Comparison of ENCODE assay signal across 1 cellular context in the genomic region with DNA sequence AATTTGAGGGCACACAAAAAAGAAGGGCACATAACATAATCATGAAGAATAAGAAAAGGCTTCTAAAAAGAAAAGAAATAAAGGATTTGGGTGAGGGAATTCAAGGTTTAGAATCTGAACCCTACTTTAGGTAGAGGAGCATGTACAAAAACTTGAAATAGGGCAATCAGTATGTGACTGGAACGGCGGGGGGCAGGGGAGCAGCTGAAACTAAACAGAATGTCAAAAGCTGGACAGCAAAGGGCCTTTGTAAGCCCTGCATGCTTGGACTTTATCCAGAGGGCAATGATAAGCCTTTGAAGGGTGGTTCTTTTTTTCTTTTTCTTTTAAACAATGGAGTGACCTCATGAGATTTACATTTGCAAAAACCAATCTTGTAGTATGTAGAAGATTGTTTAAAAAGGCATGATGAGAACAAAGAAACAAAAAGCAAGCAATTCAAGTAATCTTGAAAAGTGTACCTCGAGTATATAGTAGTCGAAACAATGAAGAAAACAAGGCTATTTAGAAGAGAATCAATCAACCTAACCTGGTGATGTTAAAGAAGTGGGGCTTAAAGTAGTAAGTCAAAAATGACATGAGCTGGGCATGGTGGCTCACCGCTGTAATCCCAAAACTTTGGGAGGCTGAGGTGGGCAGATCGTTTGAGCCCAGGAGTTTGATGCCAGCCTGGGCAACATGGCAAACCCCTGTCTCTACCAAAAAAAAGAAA.
TF ChIP-seq lines count a peak whose summit lies in the region.

No MANE protein-coding gene starts in this region.

TF ChIP-seq in HepG2, 621 proteins besides CTCF, POLR2A, EP300 and RAD21 (continued from another document and continues in another):
- TF ChIP-seq, protein P1, sequence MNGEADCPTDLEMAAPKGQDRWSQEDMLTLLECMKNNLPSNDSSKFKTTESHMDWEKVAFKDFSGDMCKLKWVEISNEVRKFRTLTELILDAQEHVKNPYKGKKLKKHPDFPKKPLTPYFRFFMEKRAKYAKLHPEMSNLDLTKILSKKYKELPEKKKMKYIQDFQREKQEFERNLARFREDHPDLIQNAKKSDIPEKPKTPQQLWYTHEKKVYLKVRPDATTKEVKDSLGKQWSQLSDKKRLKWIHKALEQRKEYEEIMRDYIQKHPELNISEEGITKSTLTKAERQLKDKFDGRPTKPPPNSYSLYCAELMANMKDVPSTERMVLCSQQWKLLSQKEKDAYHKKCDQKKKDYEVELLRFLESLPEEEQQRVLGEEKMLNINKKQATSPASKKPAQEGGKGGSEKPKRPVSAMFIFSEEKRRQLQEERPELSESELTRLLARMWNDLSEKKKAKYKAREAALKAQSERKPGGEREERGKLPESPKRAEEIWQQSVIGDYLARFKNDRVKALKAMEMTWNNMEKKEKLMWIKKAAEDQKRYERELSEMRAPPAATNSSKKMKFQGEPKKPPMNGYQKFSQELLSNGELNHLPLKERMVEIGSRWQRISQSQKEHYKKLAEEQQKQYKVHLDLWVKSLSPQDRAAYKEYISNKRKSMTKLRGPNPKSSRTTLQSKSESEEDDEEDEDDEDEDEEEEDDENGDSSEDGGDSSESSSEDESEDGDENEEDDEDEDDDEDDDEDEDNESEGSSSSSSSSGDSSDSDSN (CRISPR knock-in tag; IDR thresholded peaks at IDR 0.05): no peak
- TF ChIP-seq ZBTB20 (CRISPR knock-in tag; IDR thresholded peaks at IDR 0.05; ENCODE audit: borderline replicate concordance, low read depth) (no peak), MTF1 (CRISPR knock-in tag; IDR thresholded peaks at IDR 0.05) (no peak), ZNF230 (CRISPR knock-in tag; IDR thresholded peaks at IDR 0.05) (no peak), FOXA3 (CRISPR knock-in tag; IDR thresholded peaks at IDR 0.05) (peak; percentile 44; the same call in 1 of the 2 replicates), HDAC2 (CRISPR knock-in tag; IDR thresholded peaks at IDR 0.05) (peak; percentile 60; the same call in 1 of the 2 replicates), HMGA1 (CRISPR knock-in tag; conservative IDR thresholded peaks at IDR 0.05) (no peak), GABPA (IDR thresholded peaks at IDR 0.05; ENCODE audit: low read depth, low read length) (no peak), GABPA (CRISPR knock-in tag; IDR thresholded peaks at IDR 0.05; ENCODE audit: low read depth) (no peak), RAD51 (IDR thresholded peaks at IDR 0.05; ENCODE audit: borderline replicate concordance) (no peak), ZC3H13 (CRISPR knock-in tag; IDR thresholded peaks at IDR 0.05) (no peak), ZSCAN12 (CRISPR knock-in tag; IDR thresholded peaks at IDR 0.05) (no peak), IKZF5 (CRISPR knock-in tag; IDR thresholded peaks at IDR 0.05) (peak; percentile 59; the same call in 1 of the 2 replicates), ZNF260 (CRISPR knock-in tag; IDR thresholded peaks at IDR 0.05; ENCODE audit: borderline replicate concordance, low read depth) (no peak), ZNF569 (CRISPR knock-in tag; IDR thresholded peaks at IDR 0.05; ENCODE audit: borderline replicate concordance) (no peak), HOXA5 (CRISPR knock-in tag; IDR thresholded peaks at IDR 0.05) (no peak), KDM4B (CRISPR knock-in tag; IDR thresholded peaks at IDR 0.05) (no peak), CREB1 (IDR thresholded peaks at IDR 0.05) (no peak), CREB1 (CRISPR knock-in tag; IDR thresholded peaks at IDR 0.05) (peak; percentile 56), ZNF615 (CRISPR knock-in tag; IDR thresholded peaks at IDR 0.05; ENCODE audit: borderline replicate concordance) (no peak), ZNF460 (CRISPR knock-in tag; IDR thresholded peaks at IDR 0.05; ENCODE audit: borderline replicate concordance) (no peak), ZBTB21 (CRISPR knock-in tag; IDR thresholded peaks at IDR 0.05) (no peak), NFYC (CRISPR knock-in tag; IDR thresholded peaks at IDR 0.05) (no peak), ZNF713 (CRISPR knock-in tag; IDR thresholded peaks at IDR 0.05) (no peak), HOXA3 (CRISPR knock-in tag; IDR thresholded peaks at IDR 0.05) (no peak), ZHX2 (IDR thresholded peaks at IDR 0.05; ENCODE audit: low read depth) (no peak), ZHX2 (CRISPR knock-in tag; IDR thresholded peaks at IDR 0.05; ENCODE audit: borderline replicate concordance) (no peak), MAF1 (CRISPR knock-in tag; IDR thresholded peaks at IDR 0.05; ENCODE audit: borderline replicate concordance) (no peak), SMAD3 (CRISPR knock-in tag; IDR thresholded peaks at IDR 0.05) (no peak)
- TF ChIP-seq, protein P2, sequence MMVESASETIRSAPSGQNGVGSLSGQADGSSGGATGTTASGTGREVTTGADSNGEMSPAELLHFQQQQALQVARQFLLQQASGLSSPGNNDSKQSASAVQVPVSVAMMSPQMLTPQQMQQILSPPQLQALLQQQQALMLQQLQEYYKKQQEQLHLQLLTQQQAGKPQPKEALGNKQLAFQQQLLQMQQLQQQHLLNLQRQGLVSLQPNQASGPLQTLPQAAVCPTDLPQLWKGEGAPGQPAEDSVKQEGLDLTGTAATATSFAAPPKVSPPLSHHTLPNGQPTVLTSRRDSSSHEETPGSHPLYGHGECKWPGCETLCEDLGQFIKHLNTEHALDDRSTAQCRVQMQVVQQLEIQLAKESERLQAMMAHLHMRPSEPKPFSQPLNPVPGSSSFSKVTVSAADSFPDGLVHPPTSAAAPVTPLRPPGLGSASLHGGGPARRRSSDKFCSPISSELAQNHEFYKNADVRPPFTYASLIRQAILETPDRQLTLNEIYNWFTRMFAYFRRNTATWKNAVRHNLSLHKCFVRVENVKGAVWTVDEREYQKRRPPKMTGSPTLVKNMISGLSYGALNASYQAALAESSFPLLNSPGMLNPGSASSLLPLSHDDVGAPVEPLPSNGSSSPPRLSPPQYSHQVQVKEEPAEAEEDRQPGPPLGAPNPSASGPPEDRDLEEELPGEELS (CRISPR knock-in tag; IDR thresholded peaks at IDR 0.05): peak; percentile 73
- TF ChIP-seq, protein P3, sequence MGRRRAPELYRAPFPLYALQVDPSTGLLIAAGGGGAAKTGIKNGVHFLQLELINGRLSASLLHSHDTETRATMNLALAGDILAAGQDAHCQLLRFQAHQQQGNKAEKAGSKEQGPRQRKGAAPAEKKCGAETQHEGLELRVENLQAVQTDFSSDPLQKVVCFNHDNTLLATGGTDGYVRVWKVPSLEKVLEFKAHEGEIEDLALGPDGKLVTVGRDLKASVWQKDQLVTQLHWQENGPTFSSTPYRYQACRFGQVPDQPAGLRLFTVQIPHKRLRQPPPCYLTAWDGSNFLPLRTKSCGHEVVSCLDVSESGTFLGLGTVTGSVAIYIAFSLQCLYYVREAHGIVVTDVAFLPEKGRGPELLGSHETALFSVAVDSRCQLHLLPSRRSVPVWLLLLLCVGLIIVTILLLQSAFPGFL (CRISPR knock-in tag; IDR thresholded peaks at IDR 0.05): no peak
- TF ChIP-seq, protein P4, sequence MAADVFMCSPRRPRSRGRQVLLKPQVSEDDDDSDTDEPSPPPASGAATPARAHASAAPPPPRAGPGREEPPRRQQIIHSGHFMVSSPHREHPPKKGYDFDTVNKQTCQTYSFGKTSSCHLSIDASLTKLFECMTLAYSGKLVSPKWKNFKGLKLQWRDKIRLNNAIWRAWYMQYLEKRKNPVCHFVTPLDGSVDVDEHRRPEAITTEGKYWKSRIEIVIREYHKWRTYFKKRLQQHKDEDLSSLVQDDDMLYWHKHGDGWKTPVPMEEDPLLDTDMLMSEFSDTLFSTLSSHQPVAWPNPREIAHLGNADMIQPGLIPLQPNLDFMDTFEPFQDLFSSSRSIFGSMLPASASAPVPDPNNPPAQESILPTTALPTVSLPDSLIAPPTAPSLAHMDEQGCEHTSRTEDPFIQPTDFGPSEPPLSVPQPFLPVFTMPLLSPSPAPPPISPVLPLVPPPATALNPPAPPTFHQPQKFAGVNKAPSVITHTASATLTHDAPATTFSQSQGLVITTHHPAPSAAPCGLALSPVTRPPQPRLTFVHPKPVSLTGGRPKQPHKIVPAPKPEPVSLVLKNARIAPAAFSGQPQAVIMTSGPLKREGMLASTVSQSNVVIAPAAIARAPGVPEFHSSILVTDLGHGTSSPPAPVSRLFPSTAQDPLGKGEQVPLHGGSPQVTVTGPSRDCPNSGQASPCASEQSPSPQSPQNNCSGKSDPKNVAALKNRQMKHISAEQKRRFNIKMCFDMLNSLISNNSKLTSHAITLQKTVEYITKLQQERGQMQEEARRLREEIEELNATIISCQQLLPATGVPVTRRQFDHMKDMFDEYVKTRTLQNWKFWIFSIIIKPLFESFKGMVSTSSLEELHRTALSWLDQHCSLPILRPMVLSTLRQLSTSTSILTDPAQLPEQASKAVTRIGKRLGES (CRISPR knock-in tag; IDR thresholded peaks at IDR 0.05; ENCODE audit: borderline replicate concordance): no peak
- TF ChIP-seq, protein P5, sequence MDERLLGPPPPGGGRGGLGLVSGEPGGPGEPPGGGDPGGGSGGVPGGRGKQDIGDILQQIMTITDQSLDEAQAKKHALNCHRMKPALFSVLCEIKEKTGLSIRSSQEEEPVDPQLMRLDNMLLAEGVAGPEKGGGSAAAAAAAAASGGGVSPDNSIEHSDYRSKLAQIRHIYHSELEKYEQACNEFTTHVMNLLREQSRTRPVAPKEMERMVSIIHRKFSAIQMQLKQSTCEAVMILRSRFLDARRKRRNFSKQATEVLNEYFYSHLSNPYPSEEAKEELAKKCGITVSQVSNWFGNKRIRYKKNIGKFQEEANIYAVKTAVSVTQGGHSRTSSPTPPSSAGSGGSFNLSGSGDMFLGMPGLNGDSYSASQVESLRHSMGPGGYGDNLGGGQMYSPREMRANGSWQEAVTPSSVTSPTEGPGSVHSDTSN (CRISPR knock-in tag; IDR thresholded peaks at IDR 0.05): no peak
- TF ChIP-seq, protein P6, sequence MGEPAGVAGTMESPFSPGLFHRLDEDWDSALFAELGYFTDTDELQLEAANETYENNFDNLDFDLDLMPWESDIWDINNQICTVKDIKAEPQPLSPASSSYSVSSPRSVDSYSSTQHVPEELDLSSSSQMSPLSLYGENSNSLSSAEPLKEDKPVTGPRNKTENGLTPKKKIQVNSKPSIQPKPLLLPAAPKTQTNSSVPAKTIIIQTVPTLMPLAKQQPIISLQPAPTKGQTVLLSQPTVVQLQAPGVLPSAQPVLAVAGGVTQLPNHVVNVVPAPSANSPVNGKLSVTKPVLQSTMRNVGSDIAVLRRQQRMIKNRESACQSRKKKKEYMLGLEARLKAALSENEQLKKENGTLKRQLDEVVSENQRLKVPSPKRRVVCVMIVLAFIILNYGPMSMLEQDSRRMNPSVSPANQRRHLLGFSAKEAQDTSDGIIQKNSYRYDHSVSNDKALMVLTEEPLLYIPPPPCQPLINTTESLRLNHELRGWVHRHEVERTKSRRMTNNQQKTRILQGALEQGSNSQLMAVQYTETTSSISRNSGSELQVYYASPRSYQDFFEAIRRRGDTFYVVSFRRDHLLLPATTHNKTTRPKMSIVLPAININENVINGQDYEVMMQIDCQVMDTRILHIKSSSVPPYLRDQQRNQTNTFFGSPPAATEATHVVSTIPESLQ (CRISPR knock-in tag; conservative IDR thresholded peaks at IDR 0.05): no peak
- TF ChIP-seq, protein P7, sequence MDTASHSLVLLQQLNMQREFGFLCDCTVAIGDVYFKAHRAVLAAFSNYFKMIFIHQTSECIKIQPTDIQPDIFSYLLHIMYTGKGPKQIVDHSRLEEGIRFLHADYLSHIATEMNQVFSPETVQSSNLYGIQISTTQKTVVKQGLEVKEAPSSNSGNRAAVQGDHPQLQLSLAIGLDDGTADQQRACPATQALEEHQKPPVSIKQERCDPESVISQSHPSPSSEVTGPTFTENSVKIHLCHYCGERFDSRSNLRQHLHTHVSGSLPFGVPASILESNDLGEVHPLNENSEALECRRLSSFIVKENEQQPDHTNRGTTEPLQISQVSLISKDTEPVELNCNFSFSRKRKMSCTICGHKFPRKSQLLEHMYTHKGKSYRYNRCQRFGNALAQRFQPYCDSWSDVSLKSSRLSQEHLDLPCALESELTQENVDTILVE (CRISPR knock-in tag; IDR thresholded peaks at IDR 0.05): no peak
- TF ChIP-seq, protein P8, sequence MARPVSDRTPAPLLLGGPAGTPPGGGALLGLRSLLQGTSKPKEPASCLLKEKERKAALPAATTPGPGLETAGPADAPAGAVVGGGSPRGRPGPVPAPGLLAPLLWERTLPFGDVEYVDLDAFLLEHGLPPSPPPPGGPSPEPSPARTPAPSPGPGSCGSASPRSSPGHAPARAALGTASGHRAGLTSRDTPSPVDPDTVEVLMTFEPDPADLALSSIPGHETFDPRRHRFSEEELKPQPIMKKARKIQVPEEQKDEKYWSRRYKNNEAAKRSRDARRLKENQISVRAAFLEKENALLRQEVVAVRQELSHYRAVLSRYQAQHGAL (CRISPR knock-in tag; IDR thresholded peaks at IDR 0.05; ENCODE audit: not compliant biosample characterization): no peak
